Comparison of ENCODE assay signal across 1 cellular context in the genomic region with DNA sequence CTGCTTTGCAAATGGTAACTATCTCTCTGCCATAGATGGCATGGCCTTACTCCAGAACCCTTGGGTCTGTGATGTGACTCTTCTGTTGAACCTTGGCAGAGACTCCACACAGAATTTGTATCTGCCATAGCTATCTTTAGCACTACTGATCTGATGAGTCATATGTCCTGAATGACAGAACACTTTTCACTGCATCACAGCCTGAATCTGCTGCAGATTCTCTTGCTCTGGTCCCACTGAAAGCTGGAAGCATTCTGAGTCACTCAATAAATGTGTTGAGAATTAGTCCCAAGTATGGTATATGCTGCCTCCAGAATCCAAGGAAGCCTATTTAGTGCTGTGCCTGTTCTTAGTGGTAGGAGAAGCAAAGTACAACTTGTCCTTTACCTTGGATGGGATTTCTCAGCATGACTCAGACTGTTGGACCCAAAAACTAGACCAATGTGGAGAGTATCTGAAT.
A peak's percentile ranks its signal among the peaks of the same experiment; 100 is the strongest.
TF ChIP-seq lines count a peak whose summit lies in the region.

No MANE protein-coding gene starts in this region.

TF ChIP-seq in SK-N-SH, 30 proteins besides CTCF, POLR2A, EP300 and RAD21 (continued from another document):
- TF ChIP-seq, protein P1, sequence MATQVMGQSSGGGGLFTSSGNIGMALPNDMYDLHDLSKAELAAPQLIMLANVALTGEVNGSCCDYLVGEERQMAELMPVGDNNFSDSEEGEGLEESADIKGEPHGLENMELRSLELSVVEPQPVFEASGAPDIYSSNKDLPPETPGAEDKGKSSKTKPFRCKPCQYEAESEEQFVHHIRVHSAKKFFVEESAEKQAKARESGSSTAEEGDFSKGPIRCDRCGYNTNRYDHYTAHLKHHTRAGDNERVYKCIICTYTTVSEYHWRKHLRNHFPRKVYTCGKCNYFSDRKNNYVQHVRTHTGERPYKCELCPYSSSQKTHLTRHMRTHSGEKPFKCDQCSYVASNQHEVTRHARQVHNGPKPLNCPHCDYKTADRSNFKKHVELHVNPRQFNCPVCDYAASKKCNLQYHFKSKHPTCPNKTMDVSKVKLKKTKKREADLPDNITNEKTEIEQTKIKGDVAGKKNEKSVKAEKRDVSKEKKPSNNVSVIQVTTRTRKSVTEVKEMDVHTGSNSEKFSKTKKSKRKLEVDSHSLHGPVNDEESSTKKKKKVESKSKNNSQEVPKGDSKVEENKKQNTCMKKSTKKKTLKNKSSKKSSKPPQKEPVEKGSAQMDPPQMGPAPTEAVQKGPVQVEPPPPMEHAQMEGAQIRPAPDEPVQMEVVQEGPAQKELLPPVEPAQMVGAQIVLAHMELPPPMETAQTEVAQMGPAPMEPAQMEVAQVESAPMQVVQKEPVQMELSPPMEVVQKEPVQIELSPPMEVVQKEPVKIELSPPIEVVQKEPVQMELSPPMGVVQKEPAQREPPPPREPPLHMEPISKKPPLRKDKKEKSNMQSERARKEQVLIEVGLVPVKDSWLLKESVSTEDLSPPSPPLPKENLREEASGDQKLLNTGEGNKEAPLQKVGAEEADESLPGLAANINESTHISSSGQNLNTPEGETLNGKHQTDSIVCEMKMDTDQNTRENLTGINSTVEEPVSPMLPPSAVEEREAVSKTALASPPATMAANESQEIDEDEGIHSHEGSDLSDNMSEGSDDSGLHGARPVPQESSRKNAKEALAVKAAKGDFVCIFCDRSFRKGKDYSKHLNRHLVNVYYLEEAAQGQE (IDR thresholded peaks at IDR 0.05; ENCODE audit: low read depth, low read length) = peak; percentile 45; the same call in 1 of the 2 replicates
- no peak for TF ChIP-seq ELF1 (IDR thresholded peaks at IDR 0.05)
- TF ChIP-seq, protein P2, sequence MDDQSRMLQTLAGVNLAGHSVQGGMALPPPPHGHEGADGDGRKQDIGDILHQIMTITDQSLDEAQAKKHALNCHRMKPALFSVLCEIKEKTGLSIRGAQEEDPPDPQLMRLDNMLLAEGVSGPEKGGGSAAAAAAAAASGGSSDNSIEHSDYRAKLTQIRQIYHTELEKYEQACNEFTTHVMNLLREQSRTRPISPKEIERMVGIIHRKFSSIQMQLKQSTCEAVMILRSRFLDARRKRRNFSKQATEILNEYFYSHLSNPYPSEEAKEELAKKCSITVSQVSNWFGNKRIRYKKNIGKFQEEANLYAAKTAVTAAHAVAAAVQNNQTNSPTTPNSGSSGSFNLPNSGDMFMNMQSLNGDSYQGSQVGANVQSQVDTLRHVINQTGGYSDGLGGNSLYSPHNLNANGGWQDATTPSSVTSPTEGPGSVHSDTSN (IDR thresholded peaks at IDR 0.05) = peak; percentile 97
- no peak for TF ChIP-seq GABPA (IDR thresholded peaks at IDR 0.05; ENCODE audit: low read depth)
- peak; percentile 88 for TF ChIP-seq RXRA (IDR thresholded peaks at IDR 0.05; ENCODE audit: borderline replicate concordance, low read depth)
- TF ChIP-seq SIN3A (IDR thresholded peaks at IDR 0.05; ENCODE audit: borderline replicate concordance, low read depth, low read length) = no peak
- TF ChIP-seq YY1 (IDR thresholded peaks at IDR 0.05; ENCODE audit: low read depth) = peak; percentile 55; the same call in 1 of the 2 replicates
- no peak for TF ChIP-seq RFX5 (IDR thresholded peaks at IDR 0.05; ENCODE audit: low read length)
- peak; percentile 97 for TF ChIP-seq MEF2A (IDR thresholded peaks at IDR 0.05; ENCODE audit: borderline replicate concordance, low read depth)
- TF ChIP-seq EZH2phosphoT487 (IDR thresholded peaks at IDR 0.05; ENCODE audit: borderline replicate concordance, low read depth) = no peak
- TF ChIP-seq, protein P3, sequence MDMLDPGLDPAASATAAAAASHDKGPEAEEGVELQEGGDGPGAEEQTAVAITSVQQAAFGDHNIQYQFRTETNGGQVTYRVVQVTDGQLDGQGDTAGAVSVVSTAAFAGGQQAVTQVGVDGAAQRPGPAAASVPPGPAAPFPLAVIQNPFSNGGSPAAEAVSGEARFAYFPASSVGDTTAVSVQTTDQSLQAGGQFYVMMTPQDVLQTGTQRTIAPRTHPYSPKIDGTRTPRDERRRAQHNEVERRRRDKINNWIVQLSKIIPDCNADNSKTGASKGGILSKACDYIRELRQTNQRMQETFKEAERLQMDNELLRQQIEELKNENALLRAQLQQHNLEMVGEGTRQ (IDR thresholded peaks at IDR 0.05; ENCODE audit: borderline replicate concordance, low read depth, low read length) = no peak
- TF ChIP-seq RCOR1 (IDR thresholded peaks at IDR 0.05; ENCODE audit: low read length) = no peak
- TF ChIP-seq FOXM1 (IDR thresholded peaks at IDR 0.05; ENCODE audit: low read depth) = peak; percentile 30; the same call in 1 of the 2 replicates
- TF ChIP-seq, protein P4, sequence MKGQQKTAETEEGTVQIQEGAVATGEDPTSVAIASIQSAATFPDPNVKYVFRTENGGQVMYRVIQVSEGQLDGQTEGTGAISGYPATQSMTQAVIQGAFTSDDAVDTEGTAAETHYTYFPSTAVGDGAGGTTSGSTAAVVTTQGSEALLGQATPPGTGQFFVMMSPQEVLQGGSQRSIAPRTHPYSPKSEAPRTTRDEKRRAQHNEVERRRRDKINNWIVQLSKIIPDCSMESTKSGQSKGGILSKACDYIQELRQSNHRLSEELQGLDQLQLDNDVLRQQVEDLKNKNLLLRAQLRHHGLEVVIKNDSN (IDR thresholded peaks at IDR 0.05; ENCODE audit: borderline replicate concordance, low read depth) = 0 out of 2 replicates have a peak, but pooled peaks have one; percentile 32
- no peak for TF ChIP-seq FOXJ3 (CRISPR knock-in tag; IDR thresholded peaks at IDR 0.05)
- TF ChIP-seq TAF1 (IDR thresholded peaks at IDR 0.05; ENCODE audit: borderline replicate concordance, low read depth, low read length) = no peak
